ENCODE assay signal across 17 cellular contexts in genomic region chr11:100152751-100153150, GRCh38.
"Had no signal": no experiment of that assay in that cellular context is flagged by ENCODE, and none has a peak within 500 bp of the region (broad histone marks: within the 10 kb centered on the region; RNA-seq: fewer than 3 reads in every experiment).

No MANE protein-coding gene starts in this region.

- H3K27ac ChIP-seq: hepatocyte, tibial artery, vagina had no signal

- ATAC-seq: activated CD8-positive, alpha-beta T cell treated with anti-CD3 and anti-CD28 coated beads, Interleukin-2, amount 10 ng/mL, durations not matched to agents 7 days and 5 days; left ventricle myocardium superior; sciatic nerve had no signal

- H3K9me3 ChIP-seq: breast epithelium, tibial artery, vagina had no signal

- H3K4me3 ChIP-seq: breast epithelium, hepatocyte, tibial artery, vagina had no signal

- H3K4me1 ChIP-seq: breast epithelium, tibial artery, vagina had no signal

- H3K27me3 ChIP-seq: breast epithelium, hepatocyte, tibial artery, vagina had no signal

- DNase-seq: activated B cell treated with CpG ODN at 0.5 μM for 24 hours; activated CD4-positive, alpha-beta T cell treated with anti-CD3 and anti-CD28 coated beads, Interleukin-2, amount 10 ng/mL, durations not matched to agents 24 days and 14 days; activated CD8-positive, alpha-beta memory T cell treated with anti-CD3 and anti-CD28 coated beads, Interleukin-2, amount 50 U/mL, for 4 hours; activated CD8-positive, alpha-beta T cell treated with anti-CD3 and anti-CD28 coated beads, Interleukin-2, amount 10 ng/mL, durations not matched to agents 7 days and 5 days; activated gamma-delta T cell; activated T-cell treated with anti-CD3 and anti-CD28 coated beads, Interleukin-2, amount 50 U/mL, for 48 hours; amygdala; kidney; left ventricle myocardium superior; stimulated activated CD4-positive, alpha-beta T cell treated with anti-CD3 and anti-CD28 coated beads, Interleukin-2, amount 100 ng/mL, for 48 hours; stimulated activated naive CD4-positive, alpha-beta T cell; T-helper 2 cell; tibial artery had no signal

- H3K36me3 ChIP-seq: breast epithelium, tibial artery, vagina had no signal
